Comparison of ENCODE assay signal across 14 cellular contexts in genomic region chr5:53009816-53010215, GRCh38.
"Had no signal": no experiment of that assay in that cellular context is flagged by ENCODE, and none has a peak within 500 bp of the region (broad histone marks: within the 10 kb centered on the region; RNA-seq: fewer than 3 reads in every experiment).

No MANE protein-coding gene starts in this region.

- H3K27ac Mint-ChIP-seq: effector memory CD8-positive, alpha-beta T cell; nephron; stimulated activated naive B cell treated with anti-CD40 and anti-IgM and Interleukin-4, amounts not matched to agents 10 μg/mL and 1 μg/mL and 100 μg/mL, for 72 hours had no signal

- H3K27ac ChIP-seq: right atrium auricular region, suprapubic skin, upper lobe of left lung had no signal

- H3K4me3 Mint-ChIP-seq: effector memory CD8-positive, alpha-beta T cell; nephron; stimulated activated naive B cell treated with anti-CD40 and anti-IgM and Interleukin-4, amounts not matched to agents 10 μg/mL and 1 μg/mL and 100 μg/mL, for 72 hours had no signal

- H3K36me3 Mint-ChIP-seq: stimulated activated naive B cell treated with anti-CD40 and anti-IgM and Interleukin-4, amounts not matched to agents 10 μg/mL and 1 μg/mL and 100 μg/mL, for 72 hours had no signal

- H3K4me1 ChIP-seq: right atrium auricular region had no signal

- H3K4me3 ChIP-seq: right atrium auricular region, suprapubic skin, upper lobe of left lung had no signal

- ATAC-seq: effector memory CD8-positive, alpha-beta T cell; stimulated activated naive B cell treated with anti-CD40 and anti-IgM and Interleukin-4, amounts not matched to agents 10 μg/mL and 1 μg/mL and 100 μg/mL, for 72 hours had no signal

- H3K27me3 Mint-ChIP-seq: stimulated activated naive B cell treated with anti-CD40 and anti-IgM and Interleukin-4, amounts not matched to agents 10 μg/mL and 1 μg/mL and 100 μg/mL, for 72 hours had no signal

- H3K4me1 Mint-ChIP-seq: nephron had no signal

- H3K36me3 ChIP-seq: right atrium auricular region, suprapubic skin, upper lobe of left lung had no signal

- H3K9me3 Mint-ChIP-seq: effector memory CD8-positive, alpha-beta T cell; nephron had no signal

- H3K9me3 ChIP-seq: right atrium auricular region, suprapubic skin, upper lobe of left lung had no signal

- DNase-seq: activated CD4-positive, alpha-beta T cell treated with anti-CD3 and anti-CD28 coated beads, Interleukin-2, amount 50 U/mL, for 4 hours; activated CD4-positive, CD25-positive, alpha-beta regulatory T cell; activated CD8-positive, alpha-beta memory T cell treated with anti-CD3 and anti-CD28 coated beads, Interleukin-2, amount 50 U/mL, for 48 hours; activated effector memory CD4-positive, alpha-beta T cell treated with Interleukin-2 at 50 U/mL for 16 hours; dermis blood vessel endothelial cell; effector memory CD8-positive, alpha-beta T cell; foreskin melanocyte; nucleus accumbens; stimulated activated CD4-positive, alpha-beta T cell treated with anti-CD3 and anti-CD28 coated beads, Interleukin-2, amount 100 ng/mL, for 48 hours; stimulated activated naive B cell treated with anti-CD40 and anti-IgM and Interleukin-4, amounts not matched to agents 10 μg/mL and 1 μg/mL and 100 μg/mL, for 72 hours; upper lobe of left lung had no signal

- H3K27me3 ChIP-seq: right atrium auricular region, suprapubic skin, upper lobe of left lung had no signal
